In genomic region chr4:7797330-7797729, GRCh38 we compare ENCODE assay signal across 27 cellular contexts.
"Had no signal": no experiment of that assay in that cellular context is flagged by ENCODE, and none has a peak within 500 bp of the region (broad histone marks: within the 10 kb centered on the region; RNA-seq: fewer than 3 reads in every experiment).

No MANE protein-coding gene starts in this region.

- H3K4me2 ChIP-seq: smooth muscle cell had no signal

- H3K9me3 ChIP-seq: esophagus squamous epithelium, left ventricle myocardium inferior, lower lobe of right lung, pancreas, right atrium auricular region, thoracic aorta, tibial nerve, upper lobe of left lung had no signal

- H3K27ac Mint-ChIP-seq: immature natural killer cell; natural killer cell; progenitor cell of endocrine pancreas; stimulated activated memory B cell treated with anti-CD40 and anti-IgM and Interleukin-4, amounts not matched to agents 10 μg/mL and 1 μg/mL and 100 μg/mL, for 72 hours had no signal

- H3K27me3 Mint-ChIP-seq: progenitor cell of endocrine pancreas had no signal

- H3K9me3 Mint-ChIP-seq: immature natural killer cell; natural killer cell; stimulated activated memory B cell treated with anti-CD40 and anti-IgM and Interleukin-4, amounts not matched to agents 10 μg/mL and 1 μg/mL and 100 μg/mL, for 72 hours had no signal

- DNase-seq: dermis blood vessel endothelial cell; effector memory CD4-positive, alpha-beta T cell; erythroblast; esophagus squamous epithelium; foreskin melanocyte; hypothalamus; immature natural killer cell; islet precursor cell; kidney glomerular epithelial cell; left colon; left ventricle myocardium inferior; lower lobe of right lung; natural killer cell; occipital lobe; pancreas; stimulated activated CD4-positive, alpha-beta T cell treated with anti-CD3 and anti-CD28 coated beads, Interleukin-2, amount 100 ng/mL, for 24 hours; stimulated activated CD4-positive, alpha-beta T cell treated with anti-CD3 and anti-CD28 coated beads, Interleukin-4, amount 100 ng/mL, for 24 hours; stimulated activated naive CD8-positive, alpha-beta T cell treated with anti-CD3 and anti-CD28 coated beads, Interleukin-15, Interleukin-2, amounts not matched to agents 100 U/mL and 50 U/mL, for 24 hours; upper lobe of left lung had no signal

- H3K27ac ChIP-seq: coronary artery, left ventricle myocardium inferior, lower lobe of right lung, pancreas, right atrium auricular region, thoracic aorta, tibial nerve, upper lobe of left lung had no signal

- H3K4me1 ChIP-seq: esophagus squamous epithelium, left ventricle myocardium inferior, pancreas, right atrium auricular region, upper lobe of left lung had no signal

- H3K36me3 Mint-ChIP-seq: stimulated activated memory B cell treated with anti-CD40 and anti-IgM and Interleukin-4, amounts not matched to agents 10 μg/mL and 1 μg/mL and 100 μg/mL, for 72 hours had no signal

- H3K27me3 ChIP-seq: esophagus squamous epithelium, pancreas, right atrium auricular region, tibial nerve, upper lobe of left lung had no signal

- H3K4me3 ChIP-seq: coronary artery, esophagus squamous epithelium, left ventricle myocardium inferior, lower lobe of right lung, pancreas, right atrium auricular region, smooth muscle cell, thoracic aorta, tibial nerve, upper lobe of left lung had no signal

- ATAC-seq: left colon; lower lobe of right lung; natural killer cell; pancreas; sciatic nerve; stimulated activated memory B cell treated with anti-CD40 and anti-IgM and Interleukin-4, amounts not matched to agents 10 μg/mL and 1 μg/mL and 100 μg/mL, for 72 hours; stimulated activated naive CD8-positive, alpha-beta T cell treated with anti-CD3 and anti-CD28 coated beads, Interleukin-15, Interleukin-2, amounts not matched to agents 100 U/mL and 50 U/mL, for 24 hours had no signal

- H3K4me3 Mint-ChIP-seq: immature natural killer cell; natural killer cell; stimulated activated memory B cell treated with anti-CD40 and anti-IgM and Interleukin-4, amounts not matched to agents 10 μg/mL and 1 μg/mL and 100 μg/mL, for 72 hours had no signal
